26 cellular contexts compared by ENCODE assay signal in the genomic region with DNA sequence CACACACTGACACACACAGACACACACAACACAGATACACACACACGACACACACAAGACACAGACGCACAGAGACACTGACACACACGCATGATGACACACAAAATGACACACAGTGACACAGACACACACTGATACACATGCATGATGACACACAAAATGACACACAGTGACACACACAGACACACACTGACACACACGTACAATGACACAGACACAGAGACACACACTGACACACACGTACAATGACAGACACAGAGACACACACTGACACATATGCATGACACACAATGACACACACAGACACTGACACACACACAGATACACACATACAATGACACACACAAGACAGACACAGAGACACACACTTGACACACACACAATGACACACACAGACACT. TPM values are rescaled to one million over a fixed set of nuclear protein-coding genes. Genes with fewer than 3 reads are reported as not detected.
"Had no signal": no experiment of that assay in that cellular context is flagged by ENCODE, and none has a peak within 500 bp of the region (broad histone marks: within the 10 kb centered on the region; RNA-seq: fewer than 3 reads in every experiment).

No MANE protein-coding gene starts in this region.

- H3K4me1 ChIP-seq: foreskin keratinocyte, sigmoid colon, vagina had no signal

- ATAC-seq: activated CD4-positive, CD25-positive, alpha-beta regulatory T cell treated with anti-CD3 and anti-CD28 coated beads, Interleukin-2, amount 50 U/mL, for 24 hours; activated naive CD4-positive, alpha-beta T cell treated with anti-CD3 and anti-CD28 coated beads, Interleukin-2, amount 50 U/mL, for 72 hours; activated T-helper 17 cell treated with anti-CD3 and anti-CD28 coated beads, Interleukin-2, amount 50 U/mL, for 72 hours; foreskin keratinocyte; left lobe of liver; stimulated activated naive B cell treated with anti-CD40 and anti-IgM and Interleukin-4, amounts not matched to agents 10 μg/mL and 1 μg/mL and 100 μg/mL, for 72 hours had no signal

- H2AFZ ChIP-seq: hepatocyte had no signal

- H3K27ac ChIP-seq: foreskin keratinocyte, hepatocyte, sigmoid colon, transverse colon, vagina, VCaP had no signal

- DNase-seq: activated CD4-positive, alpha-beta T cell treated with anti-CD3 and anti-CD28 coated beads, Interleukin-2, amount 10 ng/mL, durations not matched to agents 24 days and 14 days; aorta; caudate nucleus; effector CD8-positive, alpha-beta T cell; immature natural killer cell; posterior cingulate gyrus; sigmoid colon; stimulated activated CD4-positive, alpha-beta T cell treated with anti-CD3 and anti-CD28 coated beads, Interleukin-2, amount 100 ng/mL, for 48 hours; stimulated activated CD8-positive, alpha-beta memory T cell treated with anti-CD3 and anti-CD28 coated beads, Interleukin-4, amount 100 ng/mL, for 48 hours; stimulated activated naive B cell treated with anti-CD40 and anti-IgM and Interleukin-4, amounts not matched to agents 10 μg/mL and 1 μg/mL and 100 μg/mL, for 72 hours; transverse colon had no signal

- H3K9me3 ChIP-seq: vagina had no signal

- H3K4me2 ChIP-seq: hepatocyte had no signal

- H3K36me3 ChIP-seq: sigmoid colon, transverse colon, vagina had no signal

- H3K27me3 ChIP-seq: foreskin keratinocyte, hepatocyte, sigmoid colon, transverse colon, vagina had no signal

- H3K4me3 ChIP-seq: hepatocyte, sigmoid colon, transverse colon, vagina had no signal

RNA-seq across cellular contexts. Expression of a gene that starts 10.3 kb away (rescaled TPM):
- total RNA-seq: activated CD4-positive, alpha-beta memory T cell treated with anti-CD3 and anti-CD28 coated beads, Interleukin-2, amount 10 ng/mL, durations not matched to agents 7 days and 5 days; activated CD4-positive, alpha-beta T cell treated with anti-CD3 and anti-CD28 coated beads, Interleukin-2, amount 10 ng/mL, durations not matched to agents 24 days and 14 days; activated naive CD4-positive, alpha-beta T cell treated with anti-CD3 and anti-CD28 coated beads, Interleukin-2, amount 50 U/mL, for 72 hours; activated T-helper 17 cell treated with anti-CD3 and anti-CD28 coated beads, Interleukin-2, amount 50 U/mL, for 72 hours; aorta; foreskin keratinocyte; hepatocyte; kidney epithelial cell; left lobe of liver; lung microvascular endothelial cell; omental fat pad; sigmoid colon; T-helper 2 cell treated with Interferon-gamma antibody and Interleukin-4, amounts not matched to agents 100 ng/mL and 5 ng/mL, for 36 hours; transverse colon; vagina had no signal
- polyA plus RNA-seq: adipose tissue, esophagus, foreskin keratinocyte, hepatocyte, immature natural killer cell, sigmoid colon had no signal
